ENCODE assay signal across 7 cellular contexts in the genomic region with DNA sequence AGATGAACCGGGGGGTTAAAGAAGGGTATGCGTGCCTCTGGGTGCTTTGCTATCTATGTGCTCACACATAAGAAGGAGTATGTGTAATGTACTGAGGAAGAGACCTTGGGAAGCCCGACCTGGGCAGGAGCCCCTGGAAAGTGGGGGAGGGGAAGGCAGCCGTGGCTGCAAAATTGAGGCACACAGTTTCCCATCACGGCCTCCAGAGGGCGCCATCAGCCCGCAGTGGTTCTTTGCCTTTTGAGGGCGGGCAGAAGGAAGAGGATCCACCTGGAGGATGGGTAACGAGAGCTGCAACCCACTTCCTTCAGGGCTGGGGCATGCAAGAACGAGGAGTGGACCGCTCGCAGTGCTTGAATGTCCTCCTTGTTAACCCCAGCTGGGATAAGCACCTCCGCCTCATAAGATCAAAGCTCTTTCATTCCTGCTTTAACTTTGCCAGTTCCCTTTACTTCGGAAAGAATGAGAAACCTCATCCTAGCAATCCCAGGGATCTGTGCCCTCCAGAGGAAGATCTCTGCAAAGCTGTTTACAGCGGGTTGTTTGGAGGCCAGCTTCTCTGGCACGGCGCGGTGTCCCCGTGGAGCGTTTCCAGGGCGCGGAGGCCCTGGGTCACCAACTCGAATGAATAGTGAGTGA.
A peak's percentile ranks its signal among the peaks of the same experiment; 100 is the strongest.
DNase-seq lines count a peak whose midpoint lies in the region; ATAC-seq and FAIRE-seq lines count a peak whose summit lies in the region.

No MANE protein-coding gene starts in this region.

- DNase-seq in NCI-H2081 (lab: John Stamatoyannopoulos, UW) (peak; percentile 79 to 81), UCSD-AML1 (lab: John Stamatoyannopoulos, UW; ENCODE audit: unreplicated experiment) (peak; percentile 65), brain pericyte (ENCODE audit: low read depth, low spot score) (peak; percentile 53), iPS-NIHi11 (ENCODE audit: low spot score) (peak; percentile 85), small intestine (peak; percentile 80)

- H3K27ac ChIP-seq in small intestine (ENCODE audit: low read depth in 1 of 2, low read length in 1 of 2) = no peak overlapping the region

- ATAC-seq in GM18499 (IDR thresholded peaks at IDR 0.05; ENCODE audit: insufficient read depth, unreplicated experiment) = peak; percentile 57
- peak; percentile 91 for ATAC-seq in HG02981 (IDR thresholded peaks at IDR 0.05; ENCODE audit: unreplicated experiment)

- H3K9me3 ChIP-seq in small intestine (ENCODE audit: control insufficient read depth, low read depth) = no peaks in the 10 kb centered on the region

- H3K36me3 ChIP-seq in small intestine (ENCODE audit: control insufficient read depth in 2 of 2, insufficient read depth in 2 of 2, low read length in 2 of 2) = no peaks in the 10 kb centered on the region

- H3K4me3 ChIP-seq in small intestine (ENCODE audit: low read depth in 1 of 2, low read length in 2 of 2) = peak overlapping the region in 1 of 2 donors; percentile 22

- WGBS in small intestine, 3 donors = 5 to 9% (median 5%) methylated on average over 23 of the region's 23 CpGs

- H3K4me1 ChIP-seq in small intestine (ENCODE audit: control insufficient read depth in 2 of 2, insufficient read depth in 1 of 2, low read depth in 1 of 2, low read length in 1 of 2) = no peaks in the 10 kb centered on the region

- no peak for FAIRE-seq in small intestine (lab: Jason Lieb, UNC)

- H3K27me3 ChIP-seq in small intestine (ENCODE audit: control insufficient read depth in 2 of 2, insufficient read depth in 2 of 2, low read length in 2 of 2) = no peaks in the 10 kb centered on the region
